In the genomic region with DNA sequence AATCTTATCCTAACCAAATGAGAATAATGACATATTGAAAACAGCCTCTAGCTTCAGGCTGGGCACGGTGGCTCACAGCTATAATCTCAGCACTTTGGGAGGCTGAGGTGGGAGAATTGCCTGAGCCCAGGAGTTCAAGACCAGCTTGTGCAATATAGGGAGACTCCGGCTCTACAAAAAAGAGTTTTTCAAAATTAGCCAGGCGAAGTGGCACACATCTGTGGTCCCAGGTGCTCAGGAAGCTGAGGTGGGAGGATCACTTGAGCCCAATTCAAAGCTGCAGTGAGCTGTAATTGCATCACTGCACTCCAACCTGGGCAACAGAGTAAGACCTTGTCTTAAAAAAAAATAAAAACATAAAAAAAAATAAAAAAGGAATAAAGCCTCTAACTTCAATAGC, we compare ENCODE assay signal across 1 cellular context.
TF ChIP-seq lines count a peak whose summit lies in the region.

No MANE protein-coding gene starts in this region.

TF ChIP-seq in WTC11, 78 proteins besides CTCF, POLR2A, EP300 and RAD21 (continued from another document):
- TF ChIP-seq, protein P1, sequence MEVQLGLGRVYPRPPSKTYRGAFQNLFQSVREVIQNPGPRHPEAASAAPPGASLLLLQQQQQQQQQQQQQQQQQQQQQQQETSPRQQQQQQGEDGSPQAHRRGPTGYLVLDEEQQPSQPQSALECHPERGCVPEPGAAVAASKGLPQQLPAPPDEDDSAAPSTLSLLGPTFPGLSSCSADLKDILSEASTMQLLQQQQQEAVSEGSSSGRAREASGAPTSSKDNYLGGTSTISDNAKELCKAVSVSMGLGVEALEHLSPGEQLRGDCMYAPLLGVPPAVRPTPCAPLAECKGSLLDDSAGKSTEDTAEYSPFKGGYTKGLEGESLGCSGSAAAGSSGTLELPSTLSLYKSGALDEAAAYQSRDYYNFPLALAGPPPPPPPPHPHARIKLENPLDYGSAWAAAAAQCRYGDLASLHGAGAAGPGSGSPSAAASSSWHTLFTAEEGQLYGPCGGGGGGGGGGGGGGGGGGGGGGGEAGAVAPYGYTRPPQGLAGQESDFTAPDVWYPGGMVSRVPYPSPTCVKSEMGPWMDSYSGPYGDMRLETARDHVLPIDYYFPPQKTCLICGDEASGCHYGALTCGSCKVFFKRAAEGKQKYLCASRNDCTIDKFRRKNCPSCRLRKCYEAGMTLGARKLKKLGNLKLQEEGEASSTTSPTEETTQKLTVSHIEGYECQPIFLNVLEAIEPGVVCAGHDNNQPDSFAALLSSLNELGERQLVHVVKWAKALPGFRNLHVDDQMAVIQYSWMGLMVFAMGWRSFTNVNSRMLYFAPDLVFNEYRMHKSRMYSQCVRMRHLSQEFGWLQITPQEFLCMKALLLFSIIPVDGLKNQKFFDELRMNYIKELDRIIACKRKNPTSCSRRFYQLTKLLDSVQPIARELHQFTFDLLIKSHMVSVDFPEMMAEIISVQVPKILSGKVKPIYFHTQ (CRISPR knock-in tag; IDR thresholded peaks at IDR 0.05): no peak
- TF ChIP-seq GTF2I (CRISPR knock-in tag; conservative IDR thresholded peaks at IDR 0.05): no peak
- no peak for TF ChIP-seq ZNF263 (CRISPR knock-in tag; IDR thresholded peaks at IDR 0.05; ENCODE audit: low read depth)
- no peak for TF ChIP-seq ZNF512 (CRISPR knock-in tag; IDR thresholded peaks at IDR 0.05; ENCODE audit: borderline replicate concordance)
- TF ChIP-seq, protein P2, sequence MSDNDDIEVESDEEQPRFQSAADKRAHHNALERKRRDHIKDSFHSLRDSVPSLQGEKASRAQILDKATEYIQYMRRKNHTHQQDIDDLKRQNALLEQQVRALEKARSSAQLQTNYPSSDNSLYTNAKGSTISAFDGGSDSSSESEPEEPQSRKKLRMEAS (CRISPR knock-in tag; IDR thresholded peaks at IDR 0.05): no peak
- TF ChIP-seq ETV6 (CRISPR knock-in tag; IDR thresholded peaks at IDR 0.05): no peak
- no peak for TF ChIP-seq ERG (CRISPR knock-in tag; IDR thresholded peaks at IDR 0.05)
- no peak for TF ChIP-seq NR3C1 (CRISPR knock-in tag; conservative IDR thresholded peaks at IDR 0.05; ENCODE audit: low read depth)
- TF ChIP-seq ZNF671 (CRISPR knock-in tag; IDR thresholded peaks at IDR 0.05): no peak
- no peak for TF ChIP-seq TEAD1 (CRISPR knock-in tag; IDR thresholded peaks at IDR 0.05)
- no peak for TF ChIP-seq FOXK1 (CRISPR knock-in tag; IDR thresholded peaks at IDR 0.05)
TF ChIP-seq in WTC11: peak in this region for 0.
